Comparison of ENCODE assay signal across 7 cellular contexts in genomic region chr16:89685916-89686315, GRCh38. TPM values are rescaled to one million over a fixed set of nuclear protein-coding genes. Genes with fewer than 3 reads are reported as not detected.
A peak's percentile ranks its signal among the peaks of the same experiment; 100 is the strongest.
DNase-seq lines count a peak whose midpoint lies in the region; ATAC-seq and TF ChIP-seq lines count a peak whose summit lies in the region.

No MANE protein-coding gene starts in this region.

- H2AFZ ChIP-seq in parathyroid adenoma, result peak overlapping the region; percentile 88

- H3K9ac ChIP-seq in parathyroid adenoma, result no peak overlapping the region

- no peaks in the 10 kb centered on the region for H3K36me3 ChIP-seq in parathyroid adenoma (ENCODE audit: control insufficient read depth, insufficient read depth, low read length)

- H3K27me3 ChIP-seq in parathyroid adenoma (ENCODE audit: control insufficient read depth, insufficient read depth, low read length), result no peaks in the 10 kb centered on the region

- peaks cover 61% of the 10 kb centered on the region for H3K36me3 Mint-ChIP-seq in Calu3 (ENCODE audit: insufficient read depth, unreplicated experiment)
- peaks cover 15% of the 10 kb centered on the region for H3K36me3 Mint-ChIP-seq in effector memory CD8-positive, alpha-beta T cell (ENCODE audit: insufficient read depth)

- H3K4me3 ChIP-seq in NB4 (ENCODE audit: low read depth, low read length) (no peak overlapping the region), parathyroid adenoma (ENCODE audit: low read depth, low read length) (peak overlapping the region; percentile 67)

- H3K27ac Mint-ChIP-seq in Calu3 (ENCODE audit: unreplicated experiment), result no peak overlapping the region
- H3K27ac Mint-ChIP-seq in effector memory CD8-positive, alpha-beta T cell, result peak overlapping the region in 1 of 2 donors; percentile 95

- TF ChIP-seq CTCF in Calu3 (IDR thresholded peaks at IDR 0.05; ENCODE audit: unreplicated experiment) (no peak), NB4 (IDR thresholded peaks at IDR 0.05; ENCODE audit: low read depth, low read length) (no peak), parathyroid adenoma (IDR thresholded peaks at IDR 0.05) (no peak)

- CTCF ChIA-PET in Calu3 (lab: Charles Lee), result interaction anchor here (0.5 to 1.5 kb wide), 4 partner anchors 15 to 118 kb away, joined by 3 to 17 read pairs (median 6); partner anchors contain the start of genes CHMP1A, SPATA2L and SPATA33

- peaks cover 10% of the 10 kb centered on the region for H3K4me1 Mint-ChIP-seq in Calu3 (ENCODE audit: low read depth, unreplicated experiment)
- peaks cover 12 to 16% of the 10 kb centered on the region in 2 donors for H3K4me1 Mint-ChIP-seq in effector memory CD8-positive, alpha-beta T cell (ENCODE audit: low read depth in 2 of 2)

- peak overlapping the region; percentile 90 for H3K4me2 ChIP-seq in parathyroid adenoma (ENCODE audit: low read length)

- no peaks in the 10 kb centered on the region for H3K27me3 Mint-ChIP-seq in Calu3 (ENCODE audit: unreplicated experiment)
- no peaks in the 10 kb centered on the region for H3K27me3 Mint-ChIP-seq in effector memory CD8-positive, alpha-beta T cell

- intact Hi-C loops in Calu3 (cut with micrococcal nuclease; ENCODE audit: unreplicated experiment), result no loop called here

- no peaks in the 10 kb centered on the region for H3K9me3 Mint-ChIP-seq in Calu3 (ENCODE audit: low read depth, unreplicated experiment)
- no peaks in the 10 kb centered on the region for H3K9me3 Mint-ChIP-seq in effector memory CD8-positive, alpha-beta T cell

- peak overlapping the region; percentile 82 for H3K4me3 Mint-ChIP-seq in Calu3 (ENCODE audit: low read depth, unreplicated experiment)
- peak overlapping the region; percentile 92 for H3K4me3 Mint-ChIP-seq in effector memory CD8-positive, alpha-beta T cell

- no TSS peak for BruUV-seq in Calu3 (replicated peaks; lab: Mats Ljungman, UMichigan)

- TF ChIP-seq POLR2A in NB4 (IDR thresholded peaks at IDR 0.05; ENCODE audit: extremely low read depth, insufficient read length), result no peak

- ATAC-seq in effector memory CD8-positive, alpha-beta T cell (replicated peaks), result no peak
- no peak for ATAC-seq in HG03565 (IDR thresholded peaks at IDR 0.05; ENCODE audit: unreplicated experiment)

- no peak for DNase-seq in Calu3
- DNase-seq in NB4 (ENCODE audit: low read depth), result peak; percentile 36
- no peak for DNase-seq in effector memory CD8-positive, alpha-beta T cell
- no peak for DNase-seq in NOMO-1 (lab: John Stamatoyannopoulos, UW; ENCODE audit: unreplicated experiment in 2 of 2)
- no peak for DNase-seq in NCI-H2081 (lab: John Stamatoyannopoulos, UW)

- H3K27ac ChIP-seq in parathyroid adenoma, result no peak overlapping the region

- peaks cover 20% of the 10 kb centered on the region for H3K79me2 ChIP-seq in parathyroid adenoma

- peaks cover 5% of the 10 kb centered on the region for H3K4me1 ChIP-seq in parathyroid adenoma

- H3K9me3 ChIP-seq in parathyroid adenoma (ENCODE audit: control insufficient read depth, low read length), result no peaks in the 10 kb centered on the region

RNA-seq across cellular contexts. Expression of gene CDK10, which starts 0.6 kb away (rescaled TPM):
- 102 and 106 TPM in 2 replicates for total RNA-seq in Calu3 (2022)

RNA-seq across cellular contexts. Expression of gene SPATA2L, which starts 15.6 kb away (rescaled TPM):
- total RNA-seq in Calu3 (2022), result 20.7 and 23.6 TPM in 2 replicates

RNA-seq across cellular contexts. Expression of gene SPATA33, which starts 28.3 kb away (rescaled TPM):
- 23.5 and 27.3 TPM in 2 replicates for total RNA-seq in Calu3 (2022)

RNA-seq across cellular contexts. Expression of gene CHMP1A, which starts 28.4 kb away (rescaled TPM):
- 132 and 135 TPM in 2 replicates for total RNA-seq in Calu3 (2022)

RNA-seq across cellular contexts. Expression of gene VPS9D1, which starts 34.8 kb away (rescaled TPM):
- total RNA-seq in Calu3 (2022), result 26.7 and 28.2 TPM in 2 replicates
